In genomic region chr2:178069551-178069950, GRCh38 we compare ENCODE assay signal across 18 cellular contexts. TPM values are rescaled to one million over a fixed set of nuclear protein-coding genes. Genes with fewer than 3 reads are reported as not detected.
A peak's percentile ranks its signal among the peaks of the same experiment; 100 is the strongest.
DNase-seq lines count a peak whose midpoint lies in the region; ATAC-seq, FAIRE-seq and TF ChIP-seq lines count a peak whose summit lies in the region.
"Had no signal": no experiment of that assay in that cellular context is flagged by ENCODE, and none has a peak within 500 bp of the region (broad histone marks: within the 10 kb centered on the region; RNA-seq: fewer than 3 reads in every experiment).

No MANE protein-coding gene starts in this region.

- H4K20me1 ChIP-seq in GM12878 (ENCODE audit: control insufficient read depth, insufficient read depth): no peaks in the 10 kb centered on the region

- H3K27ac ChIP-seq in GM12878 (ENCODE audit: control insufficient read depth, insufficient read depth) (no peak overlapping the region), mesendoderm (ENCODE audit: low read depth, low read length) (no peak overlapping the region), dorsolateral prefrontal cortex (no peak overlapping the region), Peyer's patch (no peak overlapping the region)
- H3K27ac ChIP-seq: uterus had no signal

- H2BK120ac ChIP-seq in mesendoderm (ENCODE audit: low read depth, low read length): no peak overlapping the region

- no peaks in the 10 kb centered on the region for H3K79me1 ChIP-seq in mesendoderm (ENCODE audit: low read length)

- BruUV-seq in GM12878 (replicated peaks; lab: Mats Ljungman, UMichigan): no TSS peak

- H2AK5ac ChIP-seq in mesendoderm (ENCODE audit: low read length): no peak overlapping the region

- H3K4me1 ChIP-seq in GM12878 (ENCODE audit: control insufficient read depth, insufficient read depth, low read length) (no peaks in the 10 kb centered on the region), mesendoderm (ENCODE audit: control insufficient read depth, low read depth, low read length) (no peaks in the 10 kb centered on the region), Peyer's patch (no peaks in the 10 kb centered on the region)
- H3K4me1 ChIP-seq: uterus had no signal

- FAIRE-seq in GM12878 (lab: Jason Lieb, UNC): no peak

- H3K9me3 ChIP-seq in GM12878 (replicated peaks; ENCODE audit: control insufficient read depth, insufficient read depth, low read length): no peaks in the 10 kb centered on the region
- H3K9me3 ChIP-seq in Peyer's patch: no peaks in the 10 kb centered on the region
- H3K9me3 ChIP-seq: Caco-2, uterus had no signal

- H3K4me3 ChIP-seq in Jurkat, Clone E6-1 (ENCODE audit: low read length): no peak overlapping the region
- H3K4me3 ChIP-seq in GM12878: no peak overlapping the region
- no peak overlapping the region for H3K4me3 ChIP-seq in mesendoderm (ENCODE audit: low read length)
- H3K4me3 ChIP-seq in dorsolateral prefrontal cortex: no peak overlapping the region
- H3K4me3 ChIP-seq in Peyer's patch: no peak overlapping the region
- H3K4me3 ChIP-seq: uterus had no signal

- DNase-seq in NCI-H748 (lab: John Stamatoyannopoulos, UW; ENCODE audit: unreplicated experiment) (peak; percentile 20), NCI-H748 treated with DMSO at 0.1 percent for 48 hours (lab: John Stamatoyannopoulos, UW) (no peak), GM12878 (ENCODE audit: low read depth, low spot score) (no peak), mesendoderm (peak; percentile 13), dorsolateral prefrontal cortex (no peak), Peyer's patch (no peak), NOMO-1 (lab: John Stamatoyannopoulos, UW; ENCODE audit: unreplicated experiment in 2 of 2) (no peak)
- peak; percentile 2 for DNase-seq in Jurkat, Clone E6-1 (ENCODE audit: low read depth, low spot score)
- DNase-seq: activated CD4-positive, alpha-beta T cell treated with anti-CD3 and anti-CD28 coated beads, Interleukin-2, amount 10 ng/mL, durations not matched to agents 24 days and 14 days; dermis blood vessel endothelial cell; hippocampal formation; NCI-H1694; NCI-H69; SIG-M5; stimulated activated CD4-positive, alpha-beta T cell treated with anti-CD3 and anti-CD28 coated beads, Interleukin-12 subunit alpha, Interleukin-12 subunit beta, amount 100 ng/mL, for 4 hours; uterus had no signal

- H3K4me2 ChIP-seq in GM12878 (ENCODE audit: control insufficient read depth, insufficient read depth): no peak overlapping the region
- H3K4me2 ChIP-seq in mesendoderm (ENCODE audit: low read length): no peak overlapping the region

- H2BK5ac ChIP-seq in mesendoderm (ENCODE audit: low read length): no peak overlapping the region

- no peak for TF ChIP-seq EP300 in GM12878 (IDR thresholded peaks at IDR 0.05; ENCODE audit: borderline replicate concordance in 1 of 2, control insufficient read depth in 1 of 2, low read depth in 2 of 2, low read length in 2 of 2)

- RAD21 ChIA-PET in GM12878 (lab: Charles Lee; ENCODE audit: unreplicated experiment): no interaction called here

- CTCF ChIA-PET in GM12878 (lab: Yijun Ruan, JAX): interaction anchor here (0.7 kb wide), 1 partner anchor 488 kb away, joined by 3 read pairs; no protein-coding TSS in a partner anchor

- WGBS in GM12878 (ENCODE audit: insufficient coverage, insufficient replicate concordance, low lambda C conversion rate, missing lambda C conversion rate): 0% methylated on average over 1 of the region's 1 CpG
- WGBS in mesendoderm (ENCODE audit: extremely low coverage, insufficient coverage, low lambda C conversion rate): no CpG with 5 or more reads among the region's 1 CpG

- in situ Hi-C loops in GM12878 (cut with MboI): no loop called here

- intact Hi-C loops in GM12878 (cut with micrococcal nuclease; ENCODE audit: unreplicated experiment): no loop called here
- intact Hi-C loops in dorsolateral prefrontal cortex (cut with DNase I): no loop called here

- no peak overlapping the region for H4K5ac ChIP-seq in mesendoderm (ENCODE audit: low read length)

- no peak for ATAC-seq in GM12878
- ATAC-seq: activated naive CD4-positive, alpha-beta T cell treated with anti-CD3 and anti-CD28 coated beads, Interleukin-2, amount 50 U/mL, for 72 hours had no signal

- TF ChIP-seq RAD21 in GM12878 (IDR thresholded peaks at IDR 0.05; ENCODE audit: insufficient read depth, low read depth, low read length): no peak

- no peak overlapping the region for H3K23ac ChIP-seq in mesendoderm (ENCODE audit: low read length)

- POLR2A ChIA-PET in GM12878 (lab: Charles Lee): no interaction called here

- no peak overlapping the region for H2BK15ac ChIP-seq in mesendoderm (replicated peaks; ENCODE audit: low read depth)

- no peak for TF ChIP-seq POLR2A in GM12878 (IDR thresholded peaks at IDR 0.05; ENCODE audit: low read depth, low read length)
- TF ChIP-seq POLR2A in Peyer's patch (IDR thresholded peaks at IDR 0.05): no peak

- H3K36me3 ChIP-seq in GM12878 (ENCODE audit: control insufficient read depth in 2 of 2, insufficient read depth in 2 of 2, low read length in 1 of 2) (no peaks in the 10 kb centered on the region), mesendoderm (ENCODE audit: control insufficient read depth, insufficient read depth, low read length) (no peaks in the 10 kb centered on the region), Peyer's patch (no peaks in the 10 kb centered on the region)
- H3K36me3 ChIP-seq: uterus had no signal

- no peak overlapping the region for H4K8ac ChIP-seq in mesendoderm (ENCODE audit: low read depth, low read length)

- H2AFZ ChIP-seq in GM12878 (ENCODE audit: control insufficient read depth, low read depth, low read length): no peak overlapping the region

- H3K27me3 ChIP-seq in GM12878 (replicated peaks in 1 of 2; ENCODE audit: control insufficient read depth in 2 of 2, insufficient read depth in 2 of 2, low read length in 1 of 2) (peaks cover 7 to 16% of the 10 kb centered on the region in 2 experiments), mesendoderm (ENCODE audit: insufficient read depth, low read length, poor library complexity) (no peaks in the 10 kb centered on the region), dorsolateral prefrontal cortex (peaks cover 0 to 68% (median 9%) of the 10 kb centered on the region in 45 donors), Peyer's patch (no peaks in the 10 kb centered on the region)
- H3K27me3 ChIP-seq: uterus had no signal

- no peak overlapping the region for H3K56ac ChIP-seq in mesendoderm (ENCODE audit: low read length)

- no peak overlapping the region for H3K4ac ChIP-seq in mesendoderm (ENCODE audit: low read depth, low read length)

- TF ChIP-seq CTCF in GM12878 (IDR thresholded peaks at IDR 0.05 in 2 of 3, conservative IDR thresholded peaks at IDR 0.05 in 1 of 3; ENCODE audit: control insufficient read depth in 2 of 3, extremely low read depth in 1 of 3, insufficient read depth in 1 of 3, low read depth in 3 of 3, low read length in 3 of 3): peak in 2 of 3 experiments; percentile 2 to 7; a peak in 1 of 6 replicates
- TF ChIP-seq CTCF in dorsolateral prefrontal cortex (IDR thresholded peaks at IDR 0.05 in 54 of 56, conservative IDR thresholded peaks at IDR 0.05 in 2 of 56; ENCODE audit: low read depth in 1 of 56, partially characterized antibody in 56 of 56): no peak
- TF ChIP-seq CTCF in Peyer's patch (IDR thresholded peaks at IDR 0.05): peak in 2 of 6 experiments; percentile 19

- SMC1A ChIA-PET in GM12878 (lab: Charles Lee; ENCODE audit: uncharacterized antibody, unreplicated experiment): no interaction called here

- H3K9ac ChIP-seq in GM12878 (ENCODE audit: control insufficient read depth, insufficient read depth, low read length) (no peak overlapping the region), mesendoderm (ENCODE audit: low read length) (no peak overlapping the region)

- no peak overlapping the region for H3K18ac ChIP-seq in mesendoderm (ENCODE audit: low read length)

- no peaks in the 10 kb centered on the region for H3K79me2 ChIP-seq in GM12878 (ENCODE audit: control insufficient read depth, insufficient read depth, low read length)
- H3K79me2 ChIP-seq in mesendoderm (ENCODE audit: control insufficient read depth, insufficient read depth, low read length): no peaks in the 10 kb centered on the region

RNA-seq across cellular contexts. Expression of gene PDE11A, which starts 3.0 kb away (rescaled TPM):
- not detected for polyA plus RNA-seq in Jurkat, Clone E6-1 (2012; ENCODE audit: insufficient read depth, insufficient read length)
- not detected in 2 replicates for total RNA-seq in GM12878 (2013; cell fraction: nucleolus; rRNA removed)
- total RNA-seq in GM12878 (2014; rRNA removed): under 0.01 and 0.06 TPM in 2 replicates
- 0.09 TPM in 1 of 2 replicates, not detected in the other for total RNA-seq in GM12878 (2014; rRNA removed; fragmentation: Illumina TruSeq; extraction: Trizol)
- not detected in 2 replicates for total RNA-seq in GM12878 (2021)
- not detected for polyA plus RNA-seq in GM12878 (2011; ENCODE audit: low read depth)
- polyA plus RNA-seq in GM12878 (2011; rRNA removed): 0.01 and 0.04 TPM in 2 replicates
- polyA plus RNA-seq in GM12878 (2011; cell fraction: cytosol; rRNA removed): 0.01 and 0.02 TPM in 2 replicates
- polyA plus RNA-seq in GM12878 (2011; cell fraction: nucleus; rRNA removed): not detected in 2 replicates
- 0.18 TPM in 1 of 2 replicates, not detected in the other for polyA plus RNA-seq in GM12878 (2012)
- 0.01 TPM in 1 of 2 replicates, not detected in the other for polyA plus RNA-seq in GM12878 (2014; fragmentation: Illumina TruSeq; extraction: Trizol)
- not detected for polyA plus RNA-seq in GM12878 (2014; fragmentation: Nextera tagmentation; extraction: Ambion mirVana)
- polyA plus RNA-seq in GM12878 (2014; rRNA removed): 0.09 and 0.17 TPM in 2 replicates
- polyA plus RNA-seq in GM12878 (2016; fragmentation: Nextera tagmentation; extraction: Ambion mirVana): not detected
- 0.10 and 0.37 TPM in 2 replicates for polyA minus RNA-seq in GM12878 (2011; rRNA and poly(A)+ RNA removed)
- polyA minus RNA-seq in GM12878 (2011; cell fraction: cytosol; rRNA and poly(A)+ RNA removed): not detected in 2 replicates
- not detected in 2 replicates for polyA minus RNA-seq in GM12878 (2011; cell fraction: nucleus; rRNA and poly(A)+ RNA removed)
- 0.03 TPM for polyA plus RNA-seq in mesendoderm (2013, experiment 1 of 2)
- polyA plus RNA-seq in mesendoderm (2013, experiment 2 of 2): 0.01 TPM
- 1 to 10 TPM in 92 of 120 experiments, under 1 TPM in 28; 0.43 to 5.6 (median 1.6) TPM for total RNA-seq in dorsolateral prefrontal cortex
- total RNA-seq in Peyer's patch: 1 to 10 TPM; 1.6 to 2.1 (median 1.7) TPM
- total RNA-seq: activated CD4-positive, alpha-beta T cell treated with anti-CD3 and anti-CD28 coated beads, Interleukin-2, amount 10 ng/mL, durations not matched to agents 24 days and 14 days; activated naive CD4-positive, alpha-beta T cell treated with anti-CD3 and anti-CD28 coated beads, Interleukin-2, amount 50 U/mL, for 72 hours had no signal

RNA-seq across cellular contexts. Expression of gene RBM45, which starts 42.7 kb away (rescaled TPM):
- 11.9 TPM for polyA plus RNA-seq in Jurkat, Clone E6-1 (2012; ENCODE audit: insufficient read depth, insufficient read length)
- total RNA-seq in GM12878 (2013; cell fraction: nucleolus; rRNA removed): 34.4 and 37.2 TPM in 2 replicates
- total RNA-seq in GM12878 (2014; rRNA removed) (15.1 and 21.1 TPM in 2 replicates), GM12878 (2014; rRNA removed; fragmentation: Illumina TruSeq; extraction: Trizol) (18.7 and 19.6 TPM in 2 replicates), GM12878 (2021) (12.8 and 13.9 TPM in 2 replicates), dorsolateral prefrontal cortex (10 to 100 TPM in 119 of 120 experiments, 1 to 10 TPM in 1; 9.7 to 27.0 (median 17.0) TPM), Peyer's patch (10 to 100 TPM; 13.8 to 28.1 (median 22.8) TPM)
- polyA plus RNA-seq in GM12878 (2011; ENCODE audit: low read depth): 4.7 TPM
- polyA plus RNA-seq in GM12878 (2011; rRNA removed) (13.1 and 22.5 TPM in 2 replicates), GM12878 (2014; fragmentation: Illumina TruSeq; extraction: Trizol) (13.8 and 14.0 TPM in 2 replicates), GM12878 (2014; fragmentation: Nextera tagmentation; extraction: Ambion mirVana) (10 to 100 TPM in 1 of 2 experiments, 1 to 10 TPM in 1; 6.2 to 12.8 TPM), GM12878 (2014; rRNA removed) (14.0 and 15.7 TPM in 2 replicates), GM12878 (2016; fragmentation: Nextera tagmentation; extraction: Ambion mirVana) (10 to 100 TPM; 18.8 to 21.7 TPM)
- 4.2 and 5.3 TPM in 2 replicates for polyA plus RNA-seq in GM12878 (2011; cell fraction: cytosol; rRNA removed)
- 11.2 and 14.4 TPM in 2 replicates for polyA plus RNA-seq in GM12878 (2011; cell fraction: nucleus; rRNA removed)
- polyA plus RNA-seq in GM12878 (2012): 7.5 and 10.4 TPM in 2 replicates
- 7.6 and 8.2 TPM in 2 replicates for polyA minus RNA-seq in GM12878 (2011; rRNA and poly(A)+ RNA removed)
- 2.5 and 4.7 TPM in 2 replicates for polyA minus RNA-seq in GM12878 (2011; cell fraction: cytosol; rRNA and poly(A)+ RNA removed)
- polyA minus RNA-seq in GM12878 (2011; cell fraction: nucleus; rRNA and poly(A)+ RNA removed): 14.4 and 17.8 TPM in 2 replicates
- 20.2 TPM for polyA plus RNA-seq in mesendoderm (2013, experiment 1 of 2)
- polyA plus RNA-seq in mesendoderm (2013, experiment 2 of 2): 20.1 TPM

Comparison
In these comparisons a context has a peak if more than half of its experiments do, and no peak if none do; other contexts are left out.
1. DNase-seq: peak in NCI-H748 (single experiment), Jurkat, Clone E6-1 (single experiment) and mesendoderm (single experiment); none in NCI-H748 treated with DMSO at 0.1 percent for 48 hours (single experiment), GM12878 (single experiment), dorsolateral prefrontal cortex (0 of 10), Peyer's patch (0 of 3) and NOMO-1 (0 of 2).
2. CTCF ChIP-seq: peak in GM12878 (2 of 3); none in dorsolateral prefrontal cortex (0 of 56).